Comparison of ENCODE assay signal across 1 cellular context in genomic region chr18:70373062-70373519, GRCh38.
A peak's percentile ranks its signal among the peaks of the same experiment; 100 is the strongest.
TF ChIP-seq lines count a peak whose summit lies in the region.

No MANE protein-coding gene starts in this region.

TF ChIP-seq in HepG2, 621 proteins besides CTCF, POLR2A, EP300 and RAD21 (continued from another document and continues in another):
- TF ChIP-seq POGK (CRISPR knock-in tag; conservative IDR thresholded peaks at IDR 0.05) (no peak), RXRA (CRISPR knock-in tag; IDR thresholded peaks at IDR 0.05) (no peak), NCOA2 (CRISPR knock-in tag; IDR thresholded peaks at IDR 0.05) (no peak; the same call in 1 of the 2 replicates), ZNF691 (CRISPR knock-in tag; IDR thresholded peaks at IDR 0.05; ENCODE audit: borderline replicate concordance, low read depth) (no peak), RARA (CRISPR knock-in tag; IDR thresholded peaks at IDR 0.05) (no peak), IRF1 (CRISPR knock-in tag; IDR thresholded peaks at IDR 0.05; ENCODE audit: low read depth) (no peak), SRSF9 (IDR thresholded peaks at IDR 0.05; ENCODE audit: borderline replicate concordance, insufficient read depth, low read depth, low read length, poor library complexity, severe bottlenecking) (no peak), TBX3 (IDR thresholded peaks at IDR 0.05; ENCODE audit: borderline replicate concordance) (peak; percentile 41; the same call in 1 of the 2 replicates), ZFP36 (IDR thresholded peaks at IDR 0.05; ENCODE audit: borderline replicate concordance, low read depth, low read length, partially characterized antibody) (no peak), KAT2B (IDR thresholded peaks at IDR 0.05; ENCODE audit: borderline replicate concordance, low read depth, low read length) (no peak), ASH2L (IDR thresholded peaks at IDR 0.05; ENCODE audit: insufficient read length, low read depth, low read length) (no peak), ZBTB40 (IDR thresholded peaks at IDR 0.05) (no peak), ZBTB40 (CRISPR knock-in tag; IDR thresholded peaks at IDR 0.05) (no peak), ZBTB42 (CRISPR knock-in tag; IDR thresholded peaks at IDR 0.05) (no peak; the same call in 1 of the 2 replicates), ZBTB2 (CRISPR knock-in tag; IDR thresholded peaks at IDR 0.05; ENCODE audit: low read depth) (no peak), REST (IDR thresholded peaks at IDR 0.05; ENCODE audit: borderline replicate concordance in 1 of 2, low read depth in 1 of 2, low read length in 2 of 2) (no peak), MXD4 (CRISPR knock-in tag; IDR thresholded peaks at IDR 0.05) (no peak), NCOA5 (CRISPR knock-in tag; IDR thresholded peaks at IDR 0.05) (no peak), CENPBD1 (CRISPR knock-in tag; IDR thresholded peaks at IDR 0.05; ENCODE audit: borderline replicate concordance, low read depth) (no peak), SPEN (CRISPR knock-in tag; IDR thresholded peaks at IDR 0.05; ENCODE audit: low read depth) (no peak), HNRNPK (IDR thresholded peaks at IDR 0.05; ENCODE audit: low read depth, low read length, poor library complexity, severe bottlenecking) (no peak), FOXC1 (CRISPR knock-in tag; IDR thresholded peaks at IDR 0.05; ENCODE audit: borderline replicate concordance) (no peak), ATF4 (CRISPR knock-in tag; IDR thresholded peaks at IDR 0.05) (no peak), ZMYM2 (CRISPR knock-in tag; IDR thresholded peaks at IDR 0.05) (no peak), HOXA3 (CRISPR knock-in tag; IDR thresholded peaks at IDR 0.05) (no peak), ZC3H4 (CRISPR knock-in tag; IDR thresholded peaks at IDR 0.05; ENCODE audit: borderline replicate concordance) (no peak), NR3C1 (CRISPR knock-in tag; IDR thresholded peaks at IDR 0.05) (no peak), ZNF674 (CRISPR knock-in tag; IDR thresholded peaks at IDR 0.05; ENCODE audit: low read depth) (no peak), ZNF20 (CRISPR knock-in tag; IDR thresholded peaks at IDR 0.05) (no peak), ZNF737 (CRISPR knock-in tag; IDR thresholded peaks at IDR 0.05; ENCODE audit: borderline replicate concordance) (no peak), MED8 (CRISPR knock-in tag; IDR thresholded peaks at IDR 0.05; ENCODE audit: insufficient replicate concordance) (no peak), SMARCC2 (IDR thresholded peaks at IDR 0.05) (no peak), SIX1 (CRISPR knock-in tag; IDR thresholded peaks at IDR 0.05; ENCODE audit: borderline replicate concordance) (no peak), POLR2AphosphoS5 (IDR thresholded peaks at IDR 0.05; ENCODE audit: low read depth, low read length) (no peak)
